ENCODE assay signal across 16 cellular contexts in the genomic region with DNA sequence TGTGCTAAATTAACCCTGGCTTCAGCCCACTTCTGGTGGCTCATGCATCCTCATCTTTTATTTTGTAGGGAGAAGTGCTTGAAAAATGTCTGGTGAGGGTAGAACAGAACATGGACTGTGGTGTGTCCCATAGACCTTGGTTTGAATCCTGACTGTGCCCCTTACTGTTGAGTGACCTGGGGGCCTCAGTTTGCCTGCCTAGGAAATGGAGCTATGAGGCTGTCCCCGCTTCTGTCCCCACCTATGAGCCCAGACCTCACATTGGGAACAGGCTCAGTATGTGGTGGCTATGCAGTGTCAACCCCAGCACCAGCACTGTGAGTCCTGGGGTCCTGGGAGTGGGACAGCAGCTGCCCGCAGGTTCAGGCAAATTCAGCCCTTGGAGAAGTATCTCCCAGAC.
DNase-seq lines count a peak whose midpoint lies in the region; ATAC-seq and TF ChIP-seq lines count a peak whose summit lies in the region.
"Had no signal": no experiment of that assay in that cellular context is flagged by ENCODE, and none has a peak within 500 bp of the region (broad histone marks: within the 10 kb centered on the region; RNA-seq: fewer than 3 reads in every experiment).

No MANE protein-coding gene starts in this region.

- peak; percentile 26 for DNase-seq in activated CD8-positive, alpha-beta memory T cell treated with anti-CD3 and anti-CD28 coated beads for 24 hours
- no peak for DNase-seq in activated CD8-positive, alpha-beta memory T cell treated with anti-CD3 and anti-CD28 coated beads, Interleukin-2, amount 50 U/mL, for 48 hours
- peak; percentile 31 for DNase-seq in natural killer cell treated with Interleukin-12 subunit alpha and Interleukin-12 subunit beta and Interleukin-15 and Interleukin-18, amount 100 ng/mL, for 72 hours (ENCODE audit: low spot score)
- DNase-seq in natural killer cell (no peak), posterior vena cava (ENCODE audit: low spot score) (peak; percentile 48)
- DNase-seq in activated CD4-positive, alpha-beta T cell treated with anti-CD3 and anti-CD28 coated beads for 1 hour = no peak
- DNase-seq: CD4-positive, alpha-beta memory T cell; DMS153; EL; HCEC 1CT; NCI-H1092 treated with DMSO at 0.1 percent for 48 hours; NCI-H146; NCI-H2081 treated with DMSO at 0.1 percent for 48 hours; Peyer's patch had no signal

- H3K27ac Mint-ChIP-seq in natural killer cell treated with Interleukin-12 subunit alpha and Interleukin-12 subunit beta and Interleukin-15 and Interleukin-18, amount 100 ng/mL, for 72 hours = no peak overlapping the region
- H3K27ac Mint-ChIP-seq in natural killer cell = no peak overlapping the region
- H3K27ac Mint-ChIP-seq: CD4-positive, alpha-beta memory T cell had no signal

- no peaks in the 10 kb centered on the region for H3K9me3 Mint-ChIP-seq in natural killer cell treated with Interleukin-12 subunit alpha and Interleukin-12 subunit beta and Interleukin-15 and Interleukin-18, amount 100 ng/mL, for 72 hours
- H3K9me3 Mint-ChIP-seq in natural killer cell = no peaks in the 10 kb centered on the region
- H3K9me3 Mint-ChIP-seq: CD4-positive, alpha-beta memory T cell had no signal

- no peaks in the 10 kb centered on the region for H3K36me3 Mint-ChIP-seq in natural killer cell treated with Interleukin-12 subunit alpha and Interleukin-12 subunit beta and Interleukin-15 and Interleukin-18, amount 100 ng/mL, for 72 hours
- no peaks in the 10 kb centered on the region for H3K36me3 Mint-ChIP-seq in natural killer cell
- H3K36me3 Mint-ChIP-seq: CD4-positive, alpha-beta memory T cell had no signal

- no peak overlapping the region for H3K4me3 Mint-ChIP-seq in natural killer cell treated with Interleukin-12 subunit alpha and Interleukin-12 subunit beta and Interleukin-15 and Interleukin-18, amount 100 ng/mL, for 72 hours
- H3K4me3 Mint-ChIP-seq in natural killer cell = no peak overlapping the region
- H3K4me3 Mint-ChIP-seq: CD4-positive, alpha-beta memory T cell had no signal

- intact Hi-C loops in natural killer cell (cut with micrococcal nuclease) = loop anchor here (5.0 kb wide), 1 partner anchor 310 kb away; no protein-coding TSS in a partner anchor
- intact Hi-C loops in posterior vena cava (cut with DNase I) = loop anchor here (2.0 to 10.0 kb wide), 2 partner anchors 16 to 288 kb away; no protein-coding TSS in a partner anchor

- ATAC-seq in natural killer cell treated with Interleukin-12 subunit alpha and Interleukin-12 subunit beta and Interleukin-15 and Interleukin-18, amount 100 ng/mL, for 72 hours = no peak
- ATAC-seq in natural killer cell (no peak), HG03045 (IDR thresholded peaks at IDR 0.05; ENCODE audit: unreplicated experiment) (no peak)
- ATAC-seq: GM12878 had no signal

- H3K4me1 Mint-ChIP-seq in natural killer cell treated with Interleukin-12 subunit alpha and Interleukin-12 subunit beta and Interleukin-15 and Interleukin-18, amount 100 ng/mL, for 72 hours (ENCODE audit: low read depth in 2 of 2) = no peaks in the 10 kb centered on the region
- H3K4me1 Mint-ChIP-seq in natural killer cell = no peaks in the 10 kb centered on the region
- H3K4me1 Mint-ChIP-seq: CD4-positive, alpha-beta memory T cell had no signal

- TF ChIP-seq CTCF in natural killer cell (IDR thresholded peaks at IDR 0.05) = no peak

- peaks cover 8 to 12% of the 10 kb centered on the region in 2 donors for H3K27me3 Mint-ChIP-seq in natural killer cell treated with Interleukin-12 subunit alpha and Interleukin-12 subunit beta and Interleukin-15 and Interleukin-18, amount 100 ng/mL, for 72 hours
- peaks cover 0 to 24% of the 10 kb centered on the region in 2 donors for H3K27me3 Mint-ChIP-seq in natural killer cell (ENCODE audit: low read depth in 2 of 2)

Comparison
In these comparisons a context has a peak if more than half of its experiments do, and no peak if none do; other contexts are left out.
1. DNase-seq: peak in activated CD8-positive, alpha-beta memory T cell treated with anti-CD3 and anti-CD28 coated beads for 24 hours (single experiment), natural killer cell treated with Interleukin-12 subunit alpha and Interleukin-12 subunit beta and Interleukin-15 and Interleukin-18, amount 100 ng/mL, for 72 hours (single experiment) and posterior vena cava (single experiment); none in activated CD8-positive, alpha-beta memory T cell treated with anti-CD3 and anti-CD28 coated beads, Interleukin-2, amount 50 U/mL, for 48 hours (single experiment), natural killer cell (single experiment) and activated CD4-positive, alpha-beta T cell treated with anti-CD3 and anti-CD28 coated beads for 1 hour (single experiment).